12 cellular contexts compared by ENCODE assay signal in the genomic region with DNA sequence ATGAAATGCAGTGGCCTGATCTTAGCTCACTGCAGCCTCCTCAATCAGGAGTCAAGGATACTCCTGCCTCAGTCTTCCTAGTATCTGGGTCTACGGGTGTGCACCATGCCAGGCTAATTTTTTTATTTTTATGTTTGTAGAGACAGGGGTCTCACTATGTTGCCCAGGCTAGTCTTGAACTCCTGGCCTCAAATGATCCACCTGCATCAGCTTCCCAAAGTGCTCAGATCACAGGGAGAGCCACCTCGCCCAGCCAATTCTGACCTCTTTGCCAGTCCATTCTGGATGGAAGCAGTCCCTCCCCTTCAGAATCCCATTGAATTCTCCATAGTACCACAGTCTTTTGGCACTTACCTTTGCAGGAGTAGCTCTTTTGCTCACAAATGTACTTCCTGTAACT. TPM values are rescaled to one million over a fixed set of nuclear protein-coding genes. Genes with fewer than 3 reads are reported as not detected.
DNase-seq lines count a peak whose midpoint lies in the region; ATAC-seq and TF ChIP-seq lines count a peak whose summit lies in the region.
"Had no signal": no experiment of that assay in that cellular context is flagged by ENCODE, and none has a peak within 500 bp of the region (broad histone marks: within the 10 kb centered on the region; RNA-seq: fewer than 3 reads in every experiment).

No MANE protein-coding gene starts in this region.

- peak overlapping the region in 1 of 2 donors; percentile 93 for H3K4me3 ChIP-seq in CD4-positive, alpha-beta memory T cell (ENCODE audit: low read length in 2 of 2)
- no peak overlapping the region for H3K4me3 ChIP-seq in body of pancreas
- H3K4me3 ChIP-seq in neutrophil (ENCODE audit: low read depth in 1 of 2, low read length in 1 of 2): peak overlapping the region; percentile 88
- no peak overlapping the region for H3K4me3 ChIP-seq in mucosa of descending colon

- intact Hi-C loops in CD4-positive, alpha-beta memory T cell (cut with micrococcal nuclease): no loop called here
- intact Hi-C loops in body of pancreas (cut with DNase I): no loop called here
- intact Hi-C loops in mucosa of descending colon (cut with DNase I, micrococcal nuclease): no loop called here

- no peaks in the 10 kb centered on the region for H3K9me3 Mint-ChIP-seq in CD4-positive, alpha-beta memory T cell
- H3K9me3 Mint-ChIP-seq in IgD-negative memory B cell: no peaks in the 10 kb centered on the region

- CTCF ChIA-PET in CD4-positive, alpha-beta memory T cell (lab: Charles Lee; ENCODE audit: partially characterized antibody): interaction anchor here (0.7 to 2.8 kb wide), 5 partner anchors 18 to 104 kb away, joined by 3 to 23 read pairs (median 3); partner anchors contain the start of genes HNRNPH1 and MAML1

- H3K27me3 Mint-ChIP-seq in CD4-positive, alpha-beta memory T cell: no peaks in the 10 kb centered on the region
- H3K27me3 Mint-ChIP-seq in IgD-negative memory B cell: no peaks in the 10 kb centered on the region

- peak overlapping the region; percentile 31 to 96 (median 54) for H3K4me3 Mint-ChIP-seq in CD4-positive, alpha-beta memory T cell
- H3K4me3 Mint-ChIP-seq in IgD-negative memory B cell: peak overlapping the region in 3 of 4 donors; percentile 27 to 99 (median 70)

- H3K27ac ChIP-seq in CD4-positive, alpha-beta memory T cell (ENCODE audit: low read depth, low read length): peak overlapping the region; percentile 86
- H3K27ac ChIP-seq in body of pancreas: peak overlapping the region; percentile 32 to 99 (median 93)
- peak overlapping the region; percentile 97 for H3K27ac ChIP-seq in neutrophil

- POLR2A ChIA-PET in CD4-positive, alpha-beta memory T cell (lab: Charles Lee; ENCODE audit: partially characterized antibody): interaction anchor here (0.7 to 6.1 kb wide), 9 partner anchors 16 to 138 kb away, joined by 3 to 71 read pairs (median 4); partner anchors contain the start of genes CBY3, HNRNPH1, MAML1 and SQSTM1

- TF ChIP-seq POLR2A in body of pancreas (IDR thresholded peaks at IDR 0.05): no peak

- H3K27ac Mint-ChIP-seq in CD4-positive, alpha-beta memory T cell: peak overlapping the region in 6 of 7 donors; percentile 24 to 99 (median 97)
- H3K27ac Mint-ChIP-seq in IgD-negative memory B cell: peak overlapping the region in 2 of 3 donors; percentile 96 to 99

- peaks cover 6 to 20% of the 10 kb centered on the region in 2 donors for H3K36me3 Mint-ChIP-seq in CD4-positive, alpha-beta memory T cell
- H3K36me3 Mint-ChIP-seq in IgD-negative memory B cell: peaks cover 2% of the 10 kb centered on the region

- DNase-seq in CD4-positive, alpha-beta memory T cell: no peak
- no peak for DNase-seq in body of pancreas
- DNase-seq in T1000 (lab: John Stamatoyannopoulos, UW): no peak
- DNase-seq in mucosa of descending colon: no peak
- no peak for DNase-seq in islet precursor cell
- no peak for DNase-seq in hippocampal formation (lab: John Stamatoyannopoulos, UW)
- DNase-seq: NCI-H1417 had no signal

- H3K36me3 ChIP-seq in CD4-positive, alpha-beta memory T cell (ENCODE audit: insufficient read depth, low read length): peaks cover 3% of the 10 kb centered on the region
- H3K36me3 ChIP-seq in body of pancreas (replicated peaks in 1 of 2; ENCODE audit: insufficient read depth in 1 of 2, low read depth in 2 of 2) (no peaks in the 10 kb centered on the region), neutrophil (no peaks in the 10 kb centered on the region), mucosa of descending colon (ENCODE audit: low read depth) (no peaks in the 10 kb centered on the region)

- H3K4me1 ChIP-seq in CD4-positive, alpha-beta memory T cell (ENCODE audit: insufficient read depth, low read length): peaks cover 38% of the 10 kb centered on the region
- peaks cover 34% of the 10 kb centered on the region for H3K4me1 ChIP-seq in body of pancreas
- peaks cover 66 to 69% of the 10 kb centered on the region in 2 experiments for H3K4me1 ChIP-seq in neutrophil (ENCODE audit: control insufficient read depth in 1 of 2, insufficient read depth in 1 of 2, low read depth in 1 of 2, low read length in 1 of 2)
- H3K4me1 ChIP-seq in mucosa of descending colon (ENCODE audit: low read depth): peaks cover 14% of the 10 kb centered on the region

- ATAC-seq in body of pancreas: no peak
- ATAC-seq in mucosa of descending colon: no peak

- TF ChIP-seq CTCF in body of pancreas (IDR thresholded peaks at IDR 0.05): no peak
- no peak for TF ChIP-seq CTCF in neutrophil (IDR thresholded peaks at IDR 0.05)
- no peak for TF ChIP-seq CTCF in mucosa of descending colon (IDR thresholded peaks at IDR 0.05)

- no peaks in the 10 kb centered on the region for H3K27me3 ChIP-seq in CD4-positive, alpha-beta memory T cell (ENCODE audit: insufficient read depth, low read length)
- H3K27me3 ChIP-seq in body of pancreas (no peaks in the 10 kb centered on the region), neutrophil (no peaks in the 10 kb centered on the region)
- H3K27me3 ChIP-seq: SJSA1 had no signal

- H3K9me3 ChIP-seq in CD4-positive, alpha-beta memory T cell (ENCODE audit: control insufficient read depth in 1 of 2, low read length in 2 of 2): no peaks in the 10 kb centered on the region
- H3K9me3 ChIP-seq in body of pancreas: no peaks in the 10 kb centered on the region
- no peaks in the 10 kb centered on the region for H3K9me3 ChIP-seq in neutrophil
- H3K9me3 ChIP-seq in mucosa of descending colon: no peaks in the 10 kb centered on the region
- H3K9me3 ChIP-seq: SJSA1 had no signal

- WGBS in body of pancreas, 2 donors: 91 to 95% methylated on average over 2 of the region's 2 CpGs

- peaks cover 20 to 51% (median 34%) of the 10 kb centered on the region in 4 donors for H3K4me1 Mint-ChIP-seq in CD4-positive, alpha-beta memory T cell
- H3K4me1 Mint-ChIP-seq in IgD-negative memory B cell: peaks cover 22 to 27% (median 22%) of the 10 kb centered on the region in 3 donors

RNA-seq across cellular contexts. Expression of gene CANX, which starts 1.7 kb away (rescaled TPM):
- total RNA-seq in CD4-positive, alpha-beta memory T cell: 100 to 1,000 TPM; 377 to 417 TPM
- polyA plus RNA-seq in CD4-positive, alpha-beta memory T cell: 100 to 1,000 TPM; 259 to 394 TPM
- 147 TPM for polyA plus RNA-seq in IgD-negative memory B cell
- total RNA-seq in body of pancreas: 100 to 1,000 TPM; 262 to 401 TPM
- total RNA-seq in mucosa of descending colon: 100 to 1,000 TPM; 485 to 598 (median 521) TPM

RNA-seq across cellular contexts. Expression of gene CBY3, which starts 16.3 kb away (rescaled TPM):
- under 1 TPM; 0.58 to 0.76 TPM for total RNA-seq in CD4-positive, alpha-beta memory T cell
- polyA plus RNA-seq in CD4-positive, alpha-beta memory T cell: under 1 TPM; 0.36 to 0.56 TPM
- 0.64 TPM for polyA plus RNA-seq in IgD-negative memory B cell
- total RNA-seq in body of pancreas (not detected), mucosa of descending colon (not detected)
- total RNA-seq: G401, mesenteric fat pad, SJSA1 had no signal

RNA-seq across cellular contexts. Expression of gene MAML1, which starts 35.5 kb away (rescaled TPM):
- 10 to 100 TPM; 52.4 to 56.5 TPM for total RNA-seq in CD4-positive, alpha-beta memory T cell
- polyA plus RNA-seq in CD4-positive, alpha-beta memory T cell: 10 to 100 TPM in 1 of 2 donors, 1 to 10 TPM in 1; 1.5 to 10.9 TPM
- 4.7 TPM for polyA plus RNA-seq in IgD-negative memory B cell
- total RNA-seq in body of pancreas (10 to 100 TPM; 18.1 to 18.2 TPM), mucosa of descending colon (10 to 100 TPM; 26.0 to 34.0 (median 28.6) TPM)

Comparison
In these comparisons a context has a peak if more than half of its experiments do, and no peak if none do; other contexts are left out.
1. H3K4me3 ChIP-seq: peak in neutrophil (2 of 2); none in body of pancreas (0 of 2) and mucosa of descending colon (single experiment).
2. Peak in every context shown above with its lines, with median percentiles within 50 percentile points of each other: H3K27ac ChIP-seq.